33 cellular contexts compared by ENCODE assay signal in the genomic region with DNA sequence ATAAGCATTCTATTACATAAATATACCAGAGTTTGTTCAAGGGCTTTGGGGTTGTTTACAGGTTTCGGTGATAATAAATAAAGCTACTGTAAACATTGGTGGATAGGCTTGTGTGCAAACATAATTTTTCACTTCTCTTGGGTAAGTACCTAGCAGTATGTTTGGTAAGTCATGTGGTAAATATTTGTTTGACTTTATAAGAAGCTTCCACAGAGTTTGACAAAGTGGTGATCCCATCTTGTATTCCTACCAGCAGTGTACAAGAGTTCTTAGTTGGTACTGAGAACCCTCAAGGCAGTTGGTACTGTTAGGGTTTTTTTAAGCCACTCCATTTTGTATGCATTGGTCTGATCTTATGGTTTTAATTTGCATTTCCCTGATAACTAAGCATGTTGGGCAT. TPM values are rescaled to one million over a fixed set of nuclear protein-coding genes. Genes with fewer than 3 reads are reported as not detected.
"Had no signal": no experiment of that assay in that cellular context is flagged by ENCODE, and none has a peak within 500 bp of the region (broad histone marks: within the 10 kb centered on the region; RNA-seq: fewer than 3 reads in every experiment).

No MANE protein-coding gene starts in this region.

- H3K36me3 Mint-ChIP-seq: immature natural killer cell; mesothelial cell of epicardium; naive B cell; natural killer cell; neural progenitor cell; stimulated activated memory B cell treated with anti-CD40 and anti-IgM and Interleukin-4, amounts not matched to agents 10 μg/mL and 1 μg/mL and 100 μg/mL, for 72 hours; type B pancreatic cell had no signal

- H3K4me3 Mint-ChIP-seq: immature natural killer cell; mesothelial cell of epicardium; naive B cell; natural killer cell; nephron progenitor cell; neural progenitor cell; stimulated activated memory B cell treated with anti-CD40 and anti-IgM and Interleukin-4, amounts not matched to agents 10 μg/mL and 1 μg/mL and 100 μg/mL, for 72 hours; type B pancreatic cell had no signal

- FAIRE-seq: islet of Langerhans, kidney had no signal

- H3K27me3 ChIP-seq: neural progenitor cell, right lobe of liver, tibial nerve, vagina had no signal

- H3K36me3 ChIP-seq: left ventricle myocardium inferior, neural progenitor cell, neutrophil, right lobe of liver, suprapubic skin, thoracic aorta, tibial nerve, vagina had no signal

- H3K4me3 ChIP-seq: left ventricle myocardium inferior, lung, neural progenitor cell, psoas muscle, right lobe of liver, smooth muscle cell, suprapubic skin, thoracic aorta, tibial nerve, vagina had no signal

- H3K4me1 ChIP-seq: left ventricle myocardium inferior, neural progenitor cell, parathyroid adenoma, psoas muscle, right lobe of liver, suprapubic skin, tibial nerve, vagina had no signal

- H3K27me3 Mint-ChIP-seq: stimulated activated memory B cell treated with anti-CD40 and anti-IgM and Interleukin-4, amounts not matched to agents 10 μg/mL and 1 μg/mL and 100 μg/mL, for 72 hours had no signal

- H3K27ac ChIP-seq: left ventricle myocardium inferior, neural progenitor cell, neutrophil, parathyroid adenoma, psoas muscle, right lobe of liver, suprapubic skin, thoracic aorta, tibial nerve, vagina had no signal

- DNase-seq: hypothalamus; immature natural killer cell; kidney; left ventricle myocardium inferior; mesendoderm; naive B cell; natural killer cell; nephron progenitor cell; occipital lobe; stimulated activated CD4-positive, alpha-beta T cell treated with anti-CD3 and anti-CD28 coated beads, Interleukin-1b, Interleukin-23, amount 100 ng/mL, for 48 hours; stimulated activated CD4-positive, alpha-beta T cell treated with anti-CD3 and anti-CD28 coated beads, Interleukin-2, amount 100 ng/mL, for 48 hours; stimulated activated CD4-positive, alpha-beta T cell treated with anti-CD3 and anti-CD28 coated beads, Interleukin-4, amount 100 ng/mL, for 4 hours; stimulated activated CD8-positive, alpha-beta memory T cell treated with anti-CD3 and anti-CD28 coated beads, Interleukin-4, amount 100 ng/mL, for 48 hours; stimulated activated naive CD4-positive, alpha-beta T cell treated with Interleukin-2 at 50 U/mL for 16 hours had no signal

- H3K9me3 Mint-ChIP-seq: immature natural killer cell; mesothelial cell of epicardium; naive B cell; natural killer cell; nephron progenitor cell; neural progenitor cell; stimulated activated memory B cell treated with anti-CD40 and anti-IgM and Interleukin-4, amounts not matched to agents 10 μg/mL and 1 μg/mL and 100 μg/mL, for 72 hours; type B pancreatic cell had no signal

- H3K4me1 Mint-ChIP-seq: immature natural killer cell; mesothelial cell of epicardium; naive B cell; natural killer cell; nephron progenitor cell; neural progenitor cell; stimulated activated memory B cell treated with anti-CD40 and anti-IgM and Interleukin-4, amounts not matched to agents 10 μg/mL and 1 μg/mL and 100 μg/mL, for 72 hours had no signal

- ATAC-seq: left colon; natural killer cell; psoas muscle; right lobe of liver; stimulated activated memory B cell treated with anti-CD40 and anti-IgM and Interleukin-4, amounts not matched to agents 10 μg/mL and 1 μg/mL and 100 μg/mL, for 72 hours had no signal

- H3K27ac Mint-ChIP-seq: immature natural killer cell; mesothelial cell of epicardium; naive B cell; natural killer cell; nephron progenitor cell; neural progenitor cell; stimulated activated memory B cell treated with anti-CD40 and anti-IgM and Interleukin-4, amounts not matched to agents 10 μg/mL and 1 μg/mL and 100 μg/mL, for 72 hours; type B pancreatic cell had no signal

- H3K4me2 ChIP-seq: neural progenitor cell, smooth muscle cell had no signal

- H3K9me3 ChIP-seq: left ventricle myocardium inferior, neutrophil, psoas muscle, right lobe of liver, suprapubic skin, thoracic aorta, tibial nerve, vagina had no signal

RNA-seq across cellular contexts. Expression of a gene that starts 24.7 kb away (rescaled TPM):
- total RNA-seq: left ventricle myocardium inferior, mononuclear cell, natural killer cell, posterior vena cava, psoas muscle, smooth muscle cell, subcutaneous adipose tissue had no signal
- polyA plus RNA-seq: immature natural killer cell, psoas muscle had no signal
